Comparison of ENCODE assay signal across 14 cellular contexts in the genomic region with DNA sequence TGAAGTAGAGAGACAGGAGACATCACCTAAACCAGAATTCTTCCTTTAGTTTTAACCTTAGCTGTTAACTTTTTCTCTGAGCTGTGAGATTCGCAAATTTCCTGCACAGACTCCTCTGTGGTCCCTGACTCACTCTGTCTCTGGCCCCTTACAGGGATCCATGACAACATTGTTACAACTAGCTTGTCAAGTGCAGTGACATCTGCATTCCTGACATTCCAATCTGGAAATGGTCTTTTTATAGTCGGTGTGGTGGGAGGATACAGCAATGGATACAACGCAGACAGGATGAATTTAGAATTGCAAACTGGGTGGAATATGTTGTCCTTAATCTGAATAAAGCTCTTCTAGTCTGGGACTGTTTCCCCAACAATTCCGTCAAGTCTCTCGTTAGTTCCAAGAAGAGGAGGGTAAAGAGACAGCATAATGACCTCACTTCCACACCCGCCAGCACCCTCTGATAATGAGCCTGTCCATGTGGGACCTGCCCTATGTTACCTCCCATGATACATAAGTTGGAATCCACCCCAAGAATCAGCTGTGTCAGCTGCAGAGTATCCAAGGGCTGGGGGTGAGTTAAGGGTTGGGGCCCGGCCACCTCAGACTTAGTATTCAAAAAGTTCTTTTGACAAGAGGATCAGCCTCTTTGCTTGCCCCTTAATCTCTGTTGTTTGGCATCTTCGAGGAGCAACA. TPM values are rescaled to one million over a fixed set of nuclear protein-coding genes. Genes with fewer than 3 reads are reported as not detected.
DNase-seq lines count a peak whose midpoint lies in the region.
"Had no signal": no experiment of that assay in that cellular context is flagged by ENCODE, and none has a peak within 500 bp of the region (broad histone marks: within the 10 kb centered on the region; RNA-seq: fewer than 3 reads in every experiment).

No MANE protein-coding gene starts in this region.

- no peak overlapping the region for H2BK120ac ChIP-seq in mesendoderm (ENCODE audit: low read depth, low read length)

- peak; percentile 69 for DNase-seq in Ammon's horn (ENCODE audit: low spot score)
- DNase-seq in LHCN-M2 (ENCODE audit: low read depth): peak; percentile 82
- peak; percentile 90 for DNase-seq in mesendoderm
- DNase-seq in SIG-M5 treated with dmso at 0.1 percent for 504 hours (lab: John Stamatoyannopoulos, UW; ENCODE audit: unreplicated experiment): no peak
- no peak for DNase-seq in germinal center (ENCODE audit: low spot score)
- DNase-seq in putamen (ENCODE audit: low spot score): no peak
- no peak for DNase-seq in Kasumi-1 (lab: John Stamatoyannopoulos, UW)
- DNase-seq: activated CD4-positive, CD25-positive, alpha-beta regulatory T cell; central memory CD4-positive, alpha-beta T cell; RPMI8226 had no signal

- H3K18ac ChIP-seq in mesendoderm (ENCODE audit: low read length): no peak overlapping the region

- no peak overlapping the region for H3K4ac ChIP-seq in mesendoderm (ENCODE audit: low read depth, low read length)

- no peak overlapping the region for H3K9ac ChIP-seq in mesendoderm (ENCODE audit: low read length)

- no peak overlapping the region for H2AK5ac ChIP-seq in mesendoderm (ENCODE audit: low read length)

- no peak overlapping the region for H2BK5ac ChIP-seq in mesendoderm (ENCODE audit: low read length)

- WGBS in ectodermal cell, 2 experiments: 74 to 75% methylated on average over 8 of the region's 8 CpGs
- no CpG with 5 or more reads among the region's 8 CpGs for WGBS in mesendoderm (ENCODE audit: extremely low coverage, insufficient coverage, low lambda C conversion rate)

- H3K36me3 ChIP-seq in ectodermal cell (ENCODE audit: control insufficient read depth, insufficient read depth, low read length): peaks cover 36% of the 10 kb centered on the region
- no peaks in the 10 kb centered on the region for H3K36me3 ChIP-seq in mesendoderm (ENCODE audit: control insufficient read depth, insufficient read depth, low read length)

- H4K5ac ChIP-seq in mesendoderm (ENCODE audit: low read length): no peak overlapping the region

- H3K27me3 ChIP-seq in ectodermal cell (ENCODE audit: control insufficient read depth, insufficient read depth, low read length, poor library complexity, severe bottlenecking) (peaks cover 22% of the 10 kb centered on the region), mesendoderm (ENCODE audit: insufficient read depth, low read length, poor library complexity) (peaks cover 7% of the 10 kb centered on the region)

- H3K4me1 ChIP-seq in ectodermal cell (ENCODE audit: control insufficient read depth, insufficient read depth, low read length) (peaks cover 6% of the 10 kb centered on the region), mesendoderm (ENCODE audit: control insufficient read depth, low read depth, low read length) (no peaks in the 10 kb centered on the region)

- H3K79me2 ChIP-seq in mesendoderm (ENCODE audit: control insufficient read depth, insufficient read depth, low read length): no peaks in the 10 kb centered on the region

- H3K56ac ChIP-seq in mesendoderm (ENCODE audit: low read length): no peak overlapping the region

- no peaks in the 10 kb centered on the region for H3K79me1 ChIP-seq in mesendoderm (ENCODE audit: low read length)

- H3K9me3 ChIP-seq in ectodermal cell (ENCODE audit: control insufficient read depth, low read length): no peaks in the 10 kb centered on the region

- H3K27ac ChIP-seq in ectodermal cell (ENCODE audit: insufficient read depth, low read depth, low read length, poor library complexity, severe bottlenecking) (peak overlapping the region; percentile 65), mesendoderm (ENCODE audit: low read depth, low read length) (no peak overlapping the region)
- H3K27ac ChIP-seq: skin epidermis had no signal

- H2BK15ac ChIP-seq in mesendoderm (replicated peaks; ENCODE audit: low read depth): no peak overlapping the region

- no peak overlapping the region for H3K23ac ChIP-seq in mesendoderm (ENCODE audit: low read length)

- no peak overlapping the region for H3K4me3 ChIP-seq in ectodermal cell (ENCODE audit: insufficient read depth, low read depth, low read length)
- H3K4me3 ChIP-seq in mesendoderm (ENCODE audit: low read length): no peak overlapping the region
- H3K4me3 ChIP-seq: lung, skin epidermis had no signal

- no peak overlapping the region for H3K4me2 ChIP-seq in mesendoderm (ENCODE audit: low read length)

- H4K8ac ChIP-seq in mesendoderm (ENCODE audit: low read depth, low read length): no peak overlapping the region

RNA-seq across cellular contexts. Expression of a gene that starts 49.4 kb away (rescaled TPM):
- total RNA-seq in LHCN-M2 (2014; rRNA removed): 0.45 and 0.69 TPM in 2 replicates
- 0.47 TPM for polyA plus RNA-seq in LHCN-M2 (2012)
- 61.5 TPM for polyA plus RNA-seq in ectodermal cell (2013, experiment 1 of 4)
- polyA plus RNA-seq in ectodermal cell (2013, experiment 2 of 4): 67.1 TPM
- polyA plus RNA-seq in ectodermal cell (2013, experiment 3 of 4): 47.0 TPM
- polyA plus RNA-seq in ectodermal cell (2013, experiment 4 of 4): 66.8 TPM
- 0.84 TPM for polyA plus RNA-seq in mesendoderm (2013, experiment 1 of 2)
- 0.62 TPM for polyA plus RNA-seq in mesendoderm (2013, experiment 2 of 2)
- polyA plus RNA-seq: BJ had no signal

RNA-seq across cellular contexts. Expression of a gene that starts 49.9 kb away (rescaled TPM):
- total RNA-seq in LHCN-M2 (2014; rRNA removed): 9.8 and 10.1 TPM in 2 replicates
- 2.6 TPM for polyA plus RNA-seq in LHCN-M2 (2012)
- polyA plus RNA-seq in ectodermal cell (2013, experiment 1 of 4): 36.9 TPM
- 33.7 TPM for polyA plus RNA-seq in ectodermal cell (2013, experiment 2 of 4)
- polyA plus RNA-seq in ectodermal cell (2013, experiment 3 of 4): 37.0 TPM
- 38.8 TPM for polyA plus RNA-seq in ectodermal cell (2013, experiment 4 of 4)
- 16.4 TPM for polyA plus RNA-seq in mesendoderm (2013, experiment 1 of 2)
- 16.3 TPM for polyA plus RNA-seq in mesendoderm (2013, experiment 2 of 2)

Comparison
In these comparisons a context has a peak if more than half of its experiments do, and no peak if none do; other contexts are left out.
1. DNase-seq: peak in Ammon's horn (single experiment), LHCN-M2 (single experiment) and mesendoderm (single experiment); none in SIG-M5 treated with dmso at 0.1 percent for 504 hours (single experiment), germinal center (single experiment), putamen (single experiment) and Kasumi-1 (0 of 2).